11 cellular contexts compared by ENCODE assay signal in the genomic region with DNA sequence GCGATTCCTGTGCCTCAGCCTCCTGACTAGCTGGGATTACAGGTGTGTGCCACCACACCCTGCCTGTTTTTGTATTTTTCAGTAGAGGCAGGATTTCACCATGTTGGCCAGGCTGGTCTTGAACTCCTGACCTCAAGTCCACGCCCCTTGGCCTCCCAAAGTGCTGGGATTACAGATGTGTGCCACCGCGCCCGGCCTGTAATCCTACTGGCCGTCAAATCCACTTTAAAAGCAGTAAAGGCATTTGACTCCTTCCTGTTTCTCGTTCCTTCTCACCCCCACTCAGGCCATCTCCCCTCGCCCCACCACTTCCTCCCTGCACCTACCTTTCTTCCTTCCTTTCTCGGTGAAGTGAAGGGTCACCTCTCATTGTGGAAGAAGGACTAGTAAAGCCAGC.
A peak's percentile ranks its signal among the peaks of the same experiment; 100 is the strongest.
DNase-seq lines count a peak whose midpoint lies in the region; ATAC-seq and TF ChIP-seq lines count a peak whose summit lies in the region.
"Had no signal": no experiment of that assay in that cellular context is flagged by ENCODE, and none has a peak within 500 bp of the region (broad histone marks: within the 10 kb centered on the region; RNA-seq: fewer than 3 reads in every experiment).

No MANE protein-coding gene starts in this region.

- H3K27ac ChIP-seq in RWPE2 (ENCODE audit: poor library complexity, severe bottlenecking) (peak overlapping the region; percentile 36), fibroblast of lung (ENCODE audit: insufficient read depth, low read length) (peak overlapping the region; percentile 98)

- peak overlapping the region; percentile 10; the same call in 1 of the 2 replicates for H3K4me3 ChIP-seq in AG04449 (ENCODE audit: low read depth, low read length)
- no peak overlapping the region for H3K4me3 ChIP-seq in RWPE2 (ENCODE audit: severe bottlenecking)
- H3K4me3 ChIP-seq in fibroblast of lung (replicated peaks in 1 of 4; ENCODE audit: control extremely low read depth in 1 of 4, insufficient read depth in 1 of 4, low read depth in 3 of 4, low read length in 4 of 4) = peak overlapping the region; percentile 36 to 47 (median 43)
- H3K4me3 ChIP-seq in lower leg skin (ENCODE audit: low read depth, poor library complexity, severe bottlenecking) = no peak overlapping the region

- H3K4me1 ChIP-seq in RWPE2 (ENCODE audit: insufficient read depth, poor library complexity, severe bottlenecking) (peaks cover 9% of the 10 kb centered on the region), fibroblast of lung (ENCODE audit: control insufficient read depth, extremely low read depth, insufficient read depth, low read length) (peaks cover 28% of the 10 kb centered on the region)
- H3K4me1 ChIP-seq: BE2C had no signal

- peak overlapping the region; percentile 55 for H3K9ac ChIP-seq in fibroblast of lung (ENCODE audit: insufficient read depth, low read length)

- H4K20me1 ChIP-seq in fibroblast of lung (ENCODE audit: control insufficient read depth, extremely low read depth, insufficient read depth, low read length) = no peaks in the 10 kb centered on the region

- WGBS in lower leg skin, 2 donors = 48 to 58% methylated on average over 9 of the region's 9 CpGs

- H3K9me3 ChIP-seq in RWPE2 (ENCODE audit: severe bottlenecking) = no peaks in the 10 kb centered on the region
- no peaks in the 10 kb centered on the region for H3K9me3 ChIP-seq in fibroblast of lung (ENCODE audit: control insufficient read depth, insufficient read depth, low read depth, low read length)
- H3K9me3 ChIP-seq: BE2C had no signal

- no peak for ATAC-seq in RWPE2 (ENCODE audit: low read depth)
- ATAC-seq in sciatic nerve = no peak
- no peak for ATAC-seq in HG03025 (IDR thresholded peaks at IDR 0.05; ENCODE audit: low FRiP score, unreplicated experiment)

- no peaks in the 10 kb centered on the region for H3K79me2 ChIP-seq in fibroblast of lung (ENCODE audit: control insufficient read depth, insufficient read depth, low read length)

- no peak for TF ChIP-seq POLR2A in lower leg skin (IDR thresholded peaks at IDR 0.05)

- peak overlapping the region; percentile 92 for H3K4me2 ChIP-seq in fibroblast of lung (ENCODE audit: extremely low read depth, insufficient read depth, low read length)

- H3K27me3 ChIP-seq in RWPE2 (ENCODE audit: insufficient read depth, poor library complexity, severe bottlenecking) (no peaks in the 10 kb centered on the region), fibroblast of lung (ENCODE audit: control insufficient read depth, insufficient read depth, low read length) (no peaks in the 10 kb centered on the region)

- TF ChIP-seq CTCF in AG04449 (IDR thresholded peaks at IDR 0.05; ENCODE audit: insufficient read depth, low read length, missing control alignments) (no peak), RWPE2 (IDR thresholded peaks at IDR 0.05; ENCODE audit: poor library complexity, severe bottlenecking) (no peak), fibroblast of lung (conservative IDR thresholded peaks at IDR 0.05 in 1 of 2, IDR thresholded peaks at IDR 0.05 in 1 of 2; ENCODE audit: low read depth in 1 of 2, low read length in 2 of 2) (no peak), lower leg skin (IDR thresholded peaks at IDR 0.05) (no peak)

- DNase-seq in AG04449 (ENCODE audit: low read depth, low spot score) (no peak), RWPE2 (ENCODE audit: low spot score) (no peak), fibroblast of lung (ENCODE audit: low read depth in 2 of 2) (no peak), sciatic nerve (ENCODE audit: low spot score) (peak; percentile 55), SHP77 (lab: John Stamatoyannopoulos, UW) (no peak), lower leg skin (ENCODE audit: low spot score in 2 of 2) (no peak), inferior parietal cortex (ENCODE audit: extremely low spot score) (no peak)
- DNase-seq: activated naive CD8-positive, alpha-beta T cell treated with anti-CD3 and anti-CD28 coated beads for 36 hours; nephron progenitor cell had no signal

- H3K36me3 ChIP-seq in RWPE2 (ENCODE audit: low read depth) (no peaks in the 10 kb centered on the region), fibroblast of lung (ENCODE audit: control insufficient read depth, insufficient read depth, low read length) (no peaks in the 10 kb centered on the region)
- H3K36me3 ChIP-seq: BE2C had no signal

- CTCF ChIA-PET in AG04449 (lab: Yijun Ruan, JAX) = interaction anchor here (0.7 to 4.5 kb wide), 3 partner anchors 11 to 304 kb away, joined by 3 to 48 read pairs (median 5); no protein-coding TSS in a partner anchor

- POLR2A ChIA-PET in AG04449 (lab: Yijun Ruan, JAX) = interaction anchor here (0.6 kb wide), 1 partner anchor 10 kb away, joined by 3 read pairs; no protein-coding TSS in a partner anchor

- intact Hi-C loops in sciatic nerve (cut with DNase I) = no loop called here
- intact Hi-C loops in lower leg skin (cut with DNase I; ENCODE audit: low total_unique reads) = no loop called here

- H2AFZ ChIP-seq in fibroblast of lung (ENCODE audit: low read length) = peak overlapping the region; percentile 79

Comparison
In these comparisons a context has a peak if more than half of its experiments do, and no peak if none do; other contexts are left out.
1. H3K4me3 ChIP-seq: peak in AG04449 (single experiment) and fibroblast of lung (4 of 4); none in RWPE2 (single experiment) and lower leg skin (single experiment).